In genomic region chr14:60204843-60205774, GRCh38 we compare ENCODE assay signal across 11 cellular contexts. TPM values are rescaled to one million over a fixed set of nuclear protein-coding genes. Genes with fewer than 3 reads are reported as not detected.
DNase-seq lines count a peak whose midpoint lies in the region; ATAC-seq and TF ChIP-seq lines count a peak whose summit lies in the region.
"Had no signal": no experiment of that assay in that cellular context is flagged by ENCODE, and none has a peak within 500 bp of the region (broad histone marks: within the 10 kb centered on the region; RNA-seq: fewer than 3 reads in every experiment).

No MANE protein-coding gene starts in this region.

- H3K27me3 Mint-ChIP-seq in T-cell = peaks cover 27 to 43% of the 10 kb centered on the region in 2 donors
- H3K27me3 Mint-ChIP-seq in type B pancreatic cell = peaks cover 13% of the 10 kb centered on the region

- H3K4me1 Mint-ChIP-seq in T-cell (no peaks in the 10 kb centered on the region), type B pancreatic cell (ENCODE audit: unreplicated experiment) (no peaks in the 10 kb centered on the region)

- POLR2A ChIA-PET in T-cell (lab: Charles Lee) = interaction anchor here in 1 of 2 donors (0.6 kb wide), 1 partner anchor 271 kb away, joined by 3 read pairs; no protein-coding TSS in a partner anchor

- peak; percentile 19 for DNase-seq in NCI-H1092 treated with DMSO at 0.1 percent for 48 hours (lab: John Stamatoyannopoulos, UW)
- no peak for DNase-seq in NCI-H1092 (lab: John Stamatoyannopoulos, UW)
- peak; percentile 22 for DNase-seq in iPS-NIHi7 (ENCODE audit: extremely low spot score)
- DNase-seq in NCI-H82 (lab: John Stamatoyannopoulos, UW) = no peak
- DNase-seq in T-cell = no peak
- DNase-seq in type B pancreatic cell (ENCODE audit: extremely low spot score, unreplicated experiment) = no peak
- DNase-seq: 8988T, activated gamma-delta T cell treated with Interleukin-2 at 50 U/mL for 16 hours, endodermal cell had no signal

- H3K9me3 Mint-ChIP-seq in T-cell (peaks cover 0 to 7% (median under 1%) of the 10 kb centered on the region in 3 donors), type B pancreatic cell (no peaks in the 10 kb centered on the region)

- H3K36me3 Mint-ChIP-seq in T-cell (peaks cover under 1% of the 10 kb centered on the region), type B pancreatic cell (no peaks in the 10 kb centered on the region)

- CTCF ChIA-PET in T-cell (lab: Charles Lee) = no interaction called here

- H3K4me3 Mint-ChIP-seq in T-cell = no peak overlapping the region
- no peak overlapping the region for H3K4me3 Mint-ChIP-seq in type B pancreatic cell
- H3K4me3 Mint-ChIP-seq: endodermal cell had no signal

- ATAC-seq in GM21576 (IDR thresholded peaks at IDR 0.05; ENCODE audit: unreplicated experiment) (peak; percentile 56), HG03342 (IDR thresholded peaks at IDR 0.05; ENCODE audit: unreplicated experiment) (peak; percentile 46), T-cell (replicated peaks in 1 of 4) (no peak)

- H3K27ac Mint-ChIP-seq in T-cell (no peak overlapping the region), type B pancreatic cell (no peak overlapping the region)
- H3K27ac Mint-ChIP-seq: endodermal cell had no signal

- TF ChIP-seq CTCF in type B pancreatic cell (conservative IDR thresholded peaks at IDR 0.05) = no peak

RNA-seq across cellular contexts. Expression of gene DHRS7, which starts 39.9 kb away (rescaled TPM):
- total RNA-seq in T-cell (10 to 100 TPM; 37.1 to 66.9 (median 54.0) TPM), type B pancreatic cell (ENCODE audit: low replicate concordance) (57.3 and 69.5 TPM in 2 replicates)

RNA-seq across cellular contexts. Expression of gene PPM1A, which starts 43.9 kb away (rescaled TPM):
- total RNA-seq in T-cell = 10 to 100 TPM; 42.8 to 71.6 (median 46.1) TPM
- 34.5 and 45.0 TPM in 2 replicates for total RNA-seq in type B pancreatic cell (ENCODE audit: low replicate concordance)

Comparison
In these comparisons a context has a peak if more than half of its experiments do, and no peak if none do; other contexts are left out.
1. DNase-seq: peak in NCI-H1092 treated with DMSO at 0.1 percent for 48 hours (single experiment) and iPS-NIHi7 (single experiment); none in NCI-H1092 (single experiment), NCI-H82 (single experiment), T-cell (0 of 34) and type B pancreatic cell (single experiment).
2. ATAC-seq: peak in GM21576 (single experiment) and HG03342 (single experiment); none in T-cell (0 of 4).